11 cellular contexts compared by ENCODE assay signal in the genomic region with DNA sequence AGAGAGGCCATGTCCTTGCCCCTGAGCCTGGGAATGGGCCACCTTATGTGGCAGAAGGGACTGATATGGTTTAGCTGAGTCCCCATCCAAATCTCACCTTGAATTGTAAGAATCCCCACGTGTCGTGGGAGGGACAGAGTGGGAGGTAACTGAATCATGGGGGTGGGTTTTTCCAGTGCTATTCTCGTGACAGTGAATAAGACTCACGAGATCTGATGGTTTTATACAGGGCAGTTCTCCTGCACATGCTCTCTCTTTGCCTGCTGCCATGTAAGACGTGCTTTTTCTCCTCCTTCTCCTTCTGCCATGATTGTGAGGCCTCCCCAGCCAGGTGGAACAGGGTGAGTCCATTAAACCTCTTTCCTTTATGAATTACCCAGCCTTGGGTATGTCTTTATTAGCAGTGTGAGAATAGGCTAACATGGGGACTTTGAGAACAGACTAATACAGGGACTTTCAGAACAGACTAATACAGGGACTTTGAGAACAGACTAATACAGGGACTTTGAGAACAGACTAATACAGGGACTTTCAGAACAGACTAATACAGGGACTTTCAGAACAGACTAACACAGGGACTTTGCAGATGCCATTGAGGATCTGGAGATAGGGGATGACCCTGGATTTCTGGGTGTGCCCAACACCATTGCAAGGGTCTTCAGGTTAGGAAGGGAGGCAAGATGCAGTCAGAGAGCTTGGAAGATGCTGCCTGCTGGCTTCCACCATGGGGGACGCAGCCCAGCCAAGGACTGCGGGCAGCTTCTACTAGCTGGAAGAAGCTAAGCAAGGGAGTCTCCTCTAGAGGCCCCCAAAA.
A peak's percentile ranks its signal among the peaks of the same experiment; 100 is the strongest.
DNase-seq lines count a peak whose midpoint lies in the region; ATAC-seq and TF ChIP-seq lines count a peak whose summit lies in the region.
"Had no signal": no experiment of that assay in that cellular context is flagged by ENCODE, and none has a peak within 500 bp of the region (broad histone marks: within the 10 kb centered on the region; RNA-seq: fewer than 3 reads in every experiment).

No MANE protein-coding gene starts in this region.

- H3K9me3 Mint-ChIP-seq in activated T-helper 1 cell treated with anti-CD3 and anti-CD28 coated beads, Interleukin-12 subunit alpha, Interleukin-12 subunit beta, Interleukin-2, Interleukin-4 antibody, amounts not matched to agents 30 ng/mL and 10 ng/mL and 1 ng/mL, durations not matched to agents 14 hours and 24 hours and 36 hours: no peaks in the 10 kb centered on the region

- no peaks in the 10 kb centered on the region for H3K27me3 Mint-ChIP-seq in activated T-helper 1 cell treated with anti-CD3 and anti-CD28 coated beads, Interleukin-12 subunit alpha, Interleukin-12 subunit beta, Interleukin-2, Interleukin-4 antibody, amounts not matched to agents 30 ng/mL and 10 ng/mL and 1 ng/mL, durations not matched to agents 14 hours and 24 hours and 36 hours (ENCODE audit: insufficient read depth)

- peaks cover 10% of the 10 kb centered on the region for H3K4me1 Mint-ChIP-seq in activated T-helper 1 cell treated with anti-CD3 and anti-CD28 coated beads, Interleukin-12 subunit alpha, Interleukin-12 subunit beta, Interleukin-2, Interleukin-4 antibody, amounts not matched to agents 30 ng/mL and 10 ng/mL and 1 ng/mL, durations not matched to agents 14 hours and 24 hours and 36 hours (ENCODE audit: low read depth)

- intact Hi-C loops in activated T-helper 1 cell treated with anti-CD3 and anti-CD28 coated beads, Interleukin-12 subunit alpha, Interleukin-12 subunit beta, Interleukin-2, Interleukin-4 antibody, amounts not matched to agents 30 ng/mL and 10 ng/mL and 1 ng/mL, durations not matched to agents 14 hours and 24 hours and 36 hours (cut with micrococcal nuclease): no loop called here
- intact Hi-C loops in posterior vena cava (cut with DNase I) (no loop called here), Right ventricle myocardium superior (cut with DNase I) (no loop called here)

- H3K27me3 ChIP-seq in GM06990 (replicated peaks; ENCODE audit: control insufficient read depth, insufficient read depth, low read length): no peaks in the 10 kb centered on the region
- H3K27me3 ChIP-seq: BLaER1 treated with 17β-estradiol and CSF1 and Interleukin-3, amounts not matched to agents 10 nM and 100 nM; heart right ventricle had no signal

- H3K36me3 ChIP-seq in GM06990 (ENCODE audit: control insufficient read depth, insufficient read depth, low read length): no peaks in the 10 kb centered on the region

- peak overlapping the region; percentile 18 for H3K27ac Mint-ChIP-seq in activated T-helper 1 cell treated with anti-CD3 and anti-CD28 coated beads, Interleukin-12 subunit alpha, Interleukin-12 subunit beta, Interleukin-2, Interleukin-4 antibody, amounts not matched to agents 30 ng/mL and 10 ng/mL and 1 ng/mL, durations not matched to agents 14 hours and 24 hours and 36 hours

- peak; percentile 9 for TF ChIP-seq CTCF in GM06990 (IDR thresholded peaks at IDR 0.05; ENCODE audit: insufficient read depth, low read length, poor library complexity, severe bottlenecking)

- H3K36me3 Mint-ChIP-seq in activated T-helper 1 cell treated with anti-CD3 and anti-CD28 coated beads, Interleukin-12 subunit alpha, Interleukin-12 subunit beta, Interleukin-2, Interleukin-4 antibody, amounts not matched to agents 30 ng/mL and 10 ng/mL and 1 ng/mL, durations not matched to agents 14 hours and 24 hours and 36 hours (ENCODE audit: low read depth): peaks cover 2% of the 10 kb centered on the region

- H3K4me3 ChIP-seq in GM06990 (replicated peaks; ENCODE audit: low read depth, low read length): no peak overlapping the region
- H3K4me3 ChIP-seq: BLaER1 treated with 17β-estradiol and CSF1 and Interleukin-3, amounts not matched to agents 10 nM and 100 nM; heart right ventricle had no signal

- H3K4me3 Mint-ChIP-seq in activated T-helper 1 cell treated with anti-CD3 and anti-CD28 coated beads, Interleukin-12 subunit alpha, Interleukin-12 subunit beta, Interleukin-2, Interleukin-4 antibody, amounts not matched to agents 30 ng/mL and 10 ng/mL and 1 ng/mL, durations not matched to agents 14 hours and 24 hours and 36 hours: no peak overlapping the region

- DNase-seq in GM06990 (ENCODE audit: extremely low read depth, insufficient read length) (peak; percentile 23), posterior vena cava (ENCODE audit: low spot score) (no peak), Right ventricle myocardium superior (no peak), SHP77 (lab: John Stamatoyannopoulos, UW) (no peak)
- DNase-seq in activated T-helper 1 cell treated with anti-CD3 and anti-CD28 coated beads, Interleukin-12 subunit alpha, Interleukin-12 subunit beta, Interleukin-2, Interleukin-4 antibody, amounts not matched to agents 30 ng/mL and 10 ng/mL and 1 ng/mL, durations not matched to agents 14 hours and 24 hours and 36 hours (ENCODE audit: low spot score): no peak
- DNase-seq: HCEC 1CT, heart right ventricle had no signal

- ATAC-seq in GM18868 (IDR thresholded peaks at IDR 0.05; ENCODE audit: unreplicated experiment): peak; percentile 78
- ATAC-seq in HG02763 (IDR thresholded peaks at IDR 0.05; ENCODE audit: unreplicated experiment): peak; percentile 57
- ATAC-seq in Right ventricle myocardium superior (ENCODE audit: poor library complexity): no peak
- ATAC-seq in GM18861 (IDR thresholded peaks at IDR 0.05; ENCODE audit: unreplicated experiment): no peak
- ATAC-seq: heart right ventricle had no signal

Comparison
In these comparisons a context has a peak if more than half of its experiments do, and no peak if none do; other contexts are left out.
1. ATAC-seq: peak in GM18868 (single experiment) and HG02763 (single experiment); none in Right ventricle myocardium superior (single experiment) and GM18861 (single experiment).